Comparison of ENCODE assay signal across 10 cellular contexts in the genomic region with DNA sequence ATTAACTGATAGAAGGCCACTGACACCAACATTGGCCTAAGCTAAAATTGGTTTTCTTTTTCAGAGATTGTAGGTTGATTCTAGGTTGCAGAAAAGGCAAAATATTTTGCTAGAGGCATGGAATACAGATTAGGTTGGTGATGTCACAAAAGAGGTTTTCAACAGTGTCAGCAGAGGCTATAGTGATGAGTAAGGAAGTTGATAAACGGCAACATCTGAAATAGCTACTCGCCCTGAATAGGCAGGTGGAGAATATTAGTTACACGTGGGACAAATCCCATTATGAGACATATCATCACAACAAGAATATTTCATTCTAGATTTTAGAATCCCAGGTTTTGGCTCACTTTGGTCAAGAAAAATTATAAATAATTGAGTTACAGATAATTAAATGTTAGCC. TPM values are rescaled to one million over a fixed set of nuclear protein-coding genes. Genes with fewer than 3 reads are reported as not detected.
DNase-seq lines count a peak whose midpoint lies in the region; TF ChIP-seq lines count a peak whose summit lies in the region.
"Had no signal": no experiment of that assay in that cellular context is flagged by ENCODE, and none has a peak within 500 bp of the region (broad histone marks: within the 10 kb centered on the region; RNA-seq: fewer than 3 reads in every experiment).

No MANE protein-coding gene starts in this region.

- H3K9ac ChIP-seq in GM23248 = no peak overlapping the region
- H3K9ac ChIP-seq in HUES64 (ENCODE audit: low read depth, low read length) = no peak overlapping the region
- no peak overlapping the region for H3K9ac ChIP-seq in neural progenitor cell
- H3K9ac ChIP-seq: BLaER1 had no signal

- H3K9me3 ChIP-seq in GM23248 (ENCODE audit: low read depth) (no peaks in the 10 kb centered on the region), HUES64 (ENCODE audit: insufficient read depth, low read depth, low read length) (no peaks in the 10 kb centered on the region), neural progenitor cell (ENCODE audit: low read depth) (no peaks in the 10 kb centered on the region), OCI-LY7 (ENCODE audit: low read length) (no peaks in the 10 kb centered on the region)

- in situ Hi-C loops in GM23248 (cut with MboI) = no loop called here

- no peaks in the 10 kb centered on the region for H3F3A ChIP-seq in GM23248 (ENCODE audit: insufficient read depth)
- H3F3A ChIP-seq in neural progenitor cell (ENCODE audit: low read depth) = peaks cover 17% of the 10 kb centered on the region

- H3K27me3 Mint-ChIP-seq in brain (peaks cover 16% of the 10 kb centered on the region), neural progenitor cell (ENCODE audit: insufficient read depth, low read depth) (peaks cover 6% of the 10 kb centered on the region)

- no peaks in the 10 kb centered on the region for H3K9me2 ChIP-seq in GM23248 (ENCODE audit: insufficient read depth)
- no peaks in the 10 kb centered on the region for H3K9me2 ChIP-seq in OCI-LY7 (ENCODE audit: insufficient read depth, low read length)

- H3K4me1 Mint-ChIP-seq in brain (peaks cover 19% of the 10 kb centered on the region), neural progenitor cell (peaks cover 26% of the 10 kb centered on the region)

- H3K36me3 Mint-ChIP-seq in brain (no peaks in the 10 kb centered on the region), neural progenitor cell (peaks cover 6% of the 10 kb centered on the region)

- H3K9me3 Mint-ChIP-seq in brain = no peaks in the 10 kb centered on the region
- H3K9me3 Mint-ChIP-seq in neural progenitor cell = no peaks in the 10 kb centered on the region

- no peak overlapping the region for H2AFZ ChIP-seq in GM23248
- H2AFZ ChIP-seq in neural progenitor cell (replicated peaks) = no peak overlapping the region
- H2AFZ ChIP-seq in OCI-LY7 (ENCODE audit: low read length) = no peak overlapping the region

- H3K79me2 ChIP-seq in GM23248 (ENCODE audit: insufficient read depth) = no peaks in the 10 kb centered on the region
- peaks cover under 1% of the 10 kb centered on the region for H3K79me2 ChIP-seq in neural progenitor cell (ENCODE audit: low read depth)
- H3K79me2 ChIP-seq in OCI-LY7 (ENCODE audit: insufficient read depth, low read depth, low read length) = no peaks in the 10 kb centered on the region

- peak overlapping the region in 4 of 5 experiments; percentile 38 to 89 (median 72) for H3K4me3 Mint-ChIP-seq in brain
- H3K4me3 Mint-ChIP-seq in neural progenitor cell = peak overlapping the region; percentile 10

- intact Hi-C loops in OCI-LY7 (cut with micrococcal nuclease; ENCODE audit: unreplicated experiment) = no loop called here

- no peak overlapping the region for H3K27ac ChIP-seq in GM23248
- peak overlapping the region; percentile 79; the same call in 1 of the 2 replicates for H3K27ac ChIP-seq in HUES64 (ENCODE audit: low read depth, low read length)
- H3K27ac ChIP-seq in neural progenitor cell = no peak overlapping the region
- no peak overlapping the region for H3K27ac ChIP-seq in caudate nucleus (ENCODE audit: low read depth, low read length)
- no peak overlapping the region for H3K27ac ChIP-seq in OCI-LY7 (ENCODE audit: low read depth, low read length, poor library complexity, severe bottlenecking)
- H3K27ac ChIP-seq: BLaER1 had no signal

- H3K4me2 ChIP-seq in GM23248 (ENCODE audit: unreplicated experiment) (no peak overlapping the region), neural progenitor cell (no peak overlapping the region), OCI-LY7 (ENCODE audit: low read length) (no peak overlapping the region)
- H3K4me2 ChIP-seq: BLaER1 had no signal

- H3K27me3 ChIP-seq in GM23248 (replicated peaks; ENCODE audit: insufficient read depth) (peaks cover 39% of the 10 kb centered on the region), HUES64 (ENCODE audit: insufficient read depth, low read length) (no peaks in the 10 kb centered on the region), neural progenitor cell (no peaks in the 10 kb centered on the region)
- H3K27me3 ChIP-seq: BLaER1 had no signal

- H3K4me3 ChIP-seq in GM23248 = no peak overlapping the region
- no peak overlapping the region; the same call in none of the 2 replicates for H3K4me3 ChIP-seq in HUES64 (ENCODE audit: low read length)
- H3K4me3 ChIP-seq in neural progenitor cell = no peak overlapping the region
- H3K4me3 ChIP-seq in OCI-LY7 (ENCODE audit: low read depth, low read length, poor library complexity, severe bottlenecking) = no peak overlapping the region
- H3K4me3 ChIP-seq: BLaER1 had no signal

- no peaks in the 10 kb centered on the region for H3K36me3 ChIP-seq in GM23248 (ENCODE audit: low read depth)
- peaks cover 6% of the 10 kb centered on the region for H3K36me3 ChIP-seq in HUES64 (ENCODE audit: insufficient read depth, low read length)
- no peaks in the 10 kb centered on the region for H3K36me3 ChIP-seq in neural progenitor cell
- H3K36me3 ChIP-seq in OCI-LY7 (ENCODE audit: insufficient read depth, low read length) = no peaks in the 10 kb centered on the region
- H3K36me3 ChIP-seq: BLaER1 had no signal

- H3K4me1 ChIP-seq in GM23248 (ENCODE audit: insufficient read depth) (peaks cover 5% of the 10 kb centered on the region; the same call in 1 of the 2 replicates), HUES64 (ENCODE audit: insufficient read depth, low read length) (peaks cover 22% of the 10 kb centered on the region), neural progenitor cell (peaks cover 10% of the 10 kb centered on the region), OCI-LY7 (ENCODE audit: insufficient read depth, low read length, poor library complexity, severe bottlenecking) (no peaks in the 10 kb centered on the region)
- H3K4me1 ChIP-seq: BLaER1 had no signal

- BruUV-seq in OCI-LY7 (replicated peaks; lab: Mats Ljungman, UMichigan) = no TSS peak

- 31 to 35% methylated on average over 3 of the region's 3 CpGs for WGBS in GM23248 (ENCODE audit: low coverage in 1 of 2, low lambda C conversion rate in 2 of 2, missing lambda C conversion rate in 2 of 2), 2 experiments
- 72% methylated on average over 3 of the region's 3 CpGs for WGBS in HUES64

- peak overlapping the region in 2 of 5 experiments; percentile 18 to 49 for H3K27ac Mint-ChIP-seq in brain
- H3K27ac Mint-ChIP-seq in neural progenitor cell = no peak overlapping the region

- TF ChIP-seq CTCF in brain (conservative IDR thresholded peaks at IDR 0.05) (no peak), neural progenitor cell (IDR thresholded peaks at IDR 0.05) (no peak), OCI-LY7 (conservative IDR thresholded peaks at IDR 0.05; ENCODE audit: low read length) (no peak)

- CTCF ChIA-PET in OCI-LY7 (lab: Charles Lee; ENCODE audit: unreplicated experiment) = no interaction called here

- H4K20me1 ChIP-seq in GM23248 (ENCODE audit: insufficient read depth) (no peaks in the 10 kb centered on the region), neural progenitor cell (ENCODE audit: low read depth) (no peaks in the 10 kb centered on the region), OCI-LY7 (ENCODE audit: insufficient read depth, low read length) (no peaks in the 10 kb centered on the region)
- H4K20me1 ChIP-seq: BLaER1 had no signal

- POLR2A ChIA-PET in OCI-LY7 (lab: Charles Lee) = interaction anchor here (1.0 kb wide), 1 partner anchor 11 kb away, joined by 3 read pairs; no protein-coding TSS in a partner anchor

- DNase-seq in GM23248 = peak; percentile 6
- DNase-seq in neural progenitor cell (ENCODE audit: low spot score) = no peak
- DNase-seq in iPS-NIHi11 (ENCODE audit: low spot score) = no peak
- no peak for DNase-seq in caudate nucleus (lab: John Stamatoyannopoulos, UW)
- DNase-seq in OCI-LY7 (ENCODE audit: low spot score) = no peak
- DNase-seq: NCI-H1048, Right ventricle myocardium superior had no signal

RNA-seq across cellular contexts. Expression of a gene that starts 1.5 kb away (rescaled TPM):
- 3.8 and 13.1 TPM in 2 replicates for total RNA-seq in GM23248 (2014; rRNA removed; shearing (Covaris generic))
- 5.5 and 6.9 TPM in 2 replicates for polyA plus RNA-seq in GM23248 (2016; fragmentation: Nextera tagmentation; extraction: Ambion mirVana)
- polyA plus RNA-seq in HUES64 (2013, experiment 1 of 2) = 36.7 TPM
- 40.0 TPM for polyA plus RNA-seq in HUES64 (2013, experiment 2 of 2)
- 22.3 TPM for polyA plus RNA-seq in brain (ENCODE audit: insufficient read depth, low read depth, low replicate concordance)
- total RNA-seq in neural progenitor cell (ENCODE audit: low replicate concordance) = 83.8 and 107 TPM in 2 replicates
- not detected in 2 replicates for total RNA-seq in OCI-LY7 (2014; rRNA removed; shearing (Covaris generic))
- not detected in 2 replicates for total RNA-seq in OCI-LY7 (2022)
